In the genomic region with DNA sequence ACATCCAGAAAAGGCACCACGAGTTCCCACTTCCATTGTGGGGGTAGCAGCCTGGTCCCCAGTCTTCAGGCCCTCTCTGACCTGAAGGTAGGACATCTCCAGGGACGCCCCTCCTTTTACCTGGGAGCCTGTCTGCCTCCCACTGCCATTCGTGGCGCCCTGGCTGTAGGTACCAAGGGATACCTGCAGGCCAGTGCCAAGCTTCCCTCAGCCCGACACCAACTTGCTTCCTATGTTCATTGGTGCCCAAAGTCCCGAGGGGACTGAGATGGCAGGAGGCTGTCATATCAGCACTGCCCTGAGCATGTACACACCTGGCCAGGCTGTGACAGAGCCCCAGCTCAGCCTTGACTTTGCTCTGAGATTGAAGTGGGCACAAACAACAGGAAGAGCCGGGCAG, we compare ENCODE assay signal across 19 cellular contexts.
DNase-seq lines count a peak whose midpoint lies in the region; ATAC-seq and TF ChIP-seq lines count a peak whose summit lies in the region.
"Had no signal": no experiment of that assay in that cellular context is flagged by ENCODE, and none has a peak within 500 bp of the region (broad histone marks: within the 10 kb centered on the region; RNA-seq: fewer than 3 reads in every experiment).

No MANE protein-coding gene starts in this region.

- H2AFZ ChIP-seq in neuronal stem cell (ENCODE audit: low read length), result peak overlapping the region; percentile 67

- no peak overlapping the region for H4K91ac ChIP-seq in neuronal stem cell (ENCODE audit: low read depth, low read length, poor library complexity)

- no peaks in the 10 kb centered on the region for H3K27me3 Mint-ChIP-seq in T-helper 2 cell treated with Interferon-gamma antibody and Interleukin-4, amounts not matched to agents 5 μg/mL and 100 μg/mL, for 36 hours (ENCODE audit: low read depth)
- H3K27me3 Mint-ChIP-seq: B cell; CD4-positive, alpha-beta T cell had no signal

- ATAC-seq in Right ventricle myocardium inferior, result no peak
- no peak for ATAC-seq in left cardiac atrium
- no peak for ATAC-seq in GM18498 (IDR thresholded peaks at IDR 0.05; ENCODE audit: unreplicated experiment)
- ATAC-seq: A549; CD8-positive, alpha-beta T cell had no signal

- no peak overlapping the region for H4K8ac ChIP-seq in neuronal stem cell (ENCODE audit: low read depth, low read length)

- H3K4me3 ChIP-seq in neuronal stem cell (ENCODE audit: low read length in 2 of 2) (peak overlapping the region in 1 of 2 donors; percentile 64), spleen (no peak overlapping the region)
- H3K4me3 ChIP-seq: A549; BLaER1 treated with 17β-estradiol and CSF1 and Interleukin-3, amounts not matched to agents 10 nM and 100 nM had no signal

- H2AK5ac ChIP-seq in neuronal stem cell (ENCODE audit: low read depth, low read length), result no peak overlapping the region

- H3K9me3 Mint-ChIP-seq in T-helper 2 cell treated with Interferon-gamma antibody and Interleukin-4, amounts not matched to agents 5 μg/mL and 100 μg/mL, for 36 hours, result peaks cover 35% of the 10 kb centered on the region

- TF ChIP-seq POLR2A in spleen (IDR thresholded peaks at IDR 0.05), result no peak

- H2BK120ac ChIP-seq in neuronal stem cell (ENCODE audit: low read depth, low read length), result no peak overlapping the region

- no peak overlapping the region for H3K4me3 Mint-ChIP-seq in T-helper 2 cell treated with Interferon-gamma antibody and Interleukin-4, amounts not matched to agents 5 μg/mL and 100 μg/mL, for 36 hours
- H3K4me3 Mint-ChIP-seq: B cell; CD4-positive, alpha-beta T cell; CD8-positive, alpha-beta T cell had no signal

- H3K79me1 ChIP-seq in neuronal stem cell (ENCODE audit: low read depth, low read length), result no peaks in the 10 kb centered on the region

- no peak for TF ChIP-seq CTCF in spleen (IDR thresholded peaks at IDR 0.05 in 8 of 11, conservative IDR thresholded peaks at IDR 0.05 in 3 of 11)

- H3K9me3 ChIP-seq in neuronal stem cell (replicated peaks in 1 of 2; ENCODE audit: control insufficient read depth in 2 of 2, insufficient read depth in 1 of 2, low read depth in 1 of 2, low read length in 2 of 2) (no peaks in the 10 kb centered on the region), spleen (peaks cover 0 to 26% (median 2%) of the 10 kb centered on the region in 8 donors)
- H3K9me3 ChIP-seq: A549; BLaER1 treated with 17β-estradiol and CSF1 and Interleukin-3, amounts not matched to agents 10 nM and 100 nM; Caco-2 had no signal

- H3K9ac ChIP-seq in neuronal stem cell (ENCODE audit: low read depth, low read length, poor library complexity), result no peak overlapping the region
- H3K9ac ChIP-seq: BLaER1 treated with 17β-estradiol and CSF1 and Interleukin-3, amounts not matched to agents 10 nM and 100 nM had no signal

- H3K4me2 ChIP-seq in neuronal stem cell (ENCODE audit: insufficient read depth, low read length, poor library complexity, severe bottlenecking), result no peak overlapping the region
- H3K4me2 ChIP-seq: A549; BLaER1 treated with 17β-estradiol and CSF1 and Interleukin-3, amounts not matched to agents 10 nM and 100 nM had no signal

- no peak overlapping the region for H3K14ac ChIP-seq in neuronal stem cell (ENCODE audit: low read length)

- H3K36me3 Mint-ChIP-seq in T-helper 2 cell treated with Interferon-gamma antibody and Interleukin-4, amounts not matched to agents 5 μg/mL and 100 μg/mL, for 36 hours (ENCODE audit: low read depth), result no peaks in the 10 kb centered on the region
- H3K36me3 Mint-ChIP-seq: CD8-positive, alpha-beta T cell had no signal

- H3K27ac Mint-ChIP-seq in T-helper 2 cell treated with Interferon-gamma antibody and Interleukin-4, amounts not matched to agents 5 μg/mL and 100 μg/mL, for 36 hours, result no peak overlapping the region
- H3K27ac Mint-ChIP-seq: B cell; CD4-positive, alpha-beta T cell; CD8-positive, alpha-beta T cell had no signal

- H3K27ac ChIP-seq in neuronal stem cell (replicated peaks; ENCODE audit: low read length) (no peak overlapping the region), spleen (no peak overlapping the region)
- H3K27ac ChIP-seq: 22Rv1; A549; BLaER1 treated with 17β-estradiol and CSF1 and Interleukin-3, amounts not matched to agents 10 nM and 100 nM; C4-2B had no signal

- no peaks in the 10 kb centered on the region for H3K27me3 ChIP-seq in neuronal stem cell (ENCODE audit: control insufficient read depth in 3 of 3, insufficient read depth in 3 of 3, low read depth in 1 of 3, low read length in 3 of 3)
- H3K27me3 ChIP-seq in spleen (replicated peaks in 1 of 7), result no peaks in the 10 kb centered on the region
- H3K27me3 ChIP-seq: BLaER1 treated with 17β-estradiol and CSF1 and Interleukin-3, amounts not matched to agents 10 nM and 100 nM had no signal

- H3K36me3 ChIP-seq in neuronal stem cell (replicated peaks in 1 of 2; ENCODE audit: control insufficient read depth in 2 of 2, insufficient read depth in 2 of 2, low read length in 2 of 2) (no peaks in the 10 kb centered on the region), spleen (no peaks in the 10 kb centered on the region)
- H3K36me3 ChIP-seq: BLaER1 treated with 17β-estradiol and CSF1 and Interleukin-3, amounts not matched to agents 10 nM and 100 nM had no signal

- peak; percentile 48 for DNase-seq in Right ventricle myocardium inferior (ENCODE audit: missing footprints)
- DNase-seq in left cardiac atrium, result no peak
- DNase-seq in neuronal stem cell (ENCODE audit: low spot score), result no peak
- DNase-seq in spleen, result peak; percentile 65
- no peak for DNase-seq in NK-92 (lab: John Stamatoyannopoulos, UW; ENCODE audit: unreplicated experiment)
- no peak for DNase-seq in T-helper 2 cell treated with Interferon-gamma antibody and Interleukin-4, amounts not matched to agents 5 μg/mL and 100 μg/mL, for 36 hours (ENCODE audit: low spot score)
- DNase-seq: AML-193; Calu3; CD4-positive, alpha-beta T cell; CD8-positive, alpha-beta T cell; DMS79 treated with DMSO at 0.1 percent for 48 hours; GF-D8 had no signal

- H3K18ac ChIP-seq in neuronal stem cell (ENCODE audit: low read length), result peak overlapping the region; percentile 15

- H2BK12ac ChIP-seq in neuronal stem cell (ENCODE audit: low read length), result no peak overlapping the region

- H3K23ac ChIP-seq in neuronal stem cell (ENCODE audit: low read depth, low read length, poor library complexity), result no peak overlapping the region

- no CpG with 5 or more reads among the region's 7 CpGs for WGBS in neuronal stem cell (ENCODE audit: extremely low coverage in 2 of 2, insufficient read length in 2 of 2, insufficient replicate concordance in 1 of 2), 2 donors
- 69 to 91% (median 73%) methylated on average over 5 to 7 of the region's 7 CpGs for WGBS in spleen, 5 donors

- H3K4me1 ChIP-seq in neuronal stem cell (ENCODE audit: control insufficient read depth in 2 of 2, insufficient read depth in 1 of 2, low read depth in 1 of 2, low read length in 2 of 2) (peaks cover 2 to 8% of the 10 kb centered on the region in 2 donors), spleen (no peaks in the 10 kb centered on the region)
- H3K4me1 ChIP-seq: A549; BLaER1 treated with 17β-estradiol and CSF1 and Interleukin-3, amounts not matched to agents 10 nM and 100 nM; Caco-2 had no signal

- no peak overlapping the region for H2BK15ac ChIP-seq in neuronal stem cell (ENCODE audit: low read length)

- H2BK5ac ChIP-seq in neuronal stem cell (ENCODE audit: low read length), result no peak overlapping the region

- H3K4ac ChIP-seq in neuronal stem cell (ENCODE audit: low read length), result no peak overlapping the region

- H3K4me1 Mint-ChIP-seq in T-helper 2 cell treated with Interferon-gamma antibody and Interleukin-4, amounts not matched to agents 5 μg/mL and 100 μg/mL, for 36 hours (ENCODE audit: low read depth), result no peaks in the 10 kb centered on the region
- H3K4me1 Mint-ChIP-seq: B cell had no signal

- intact Hi-C loops in Right ventricle myocardium inferior (cut with DNase I), result no loop called here
- intact Hi-C loops in left cardiac atrium (cut with DNase I), result no loop called here
- intact Hi-C loops in spleen (cut with DNase I; ENCODE audit: low total_unique reads), result no loop called here

Comparison
In these comparisons a context has a peak if more than half of its experiments do, and no peak if none do; other contexts are left out.
1. DNase-seq: peak in Right ventricle myocardium inferior (single experiment) and spleen (single experiment); none in left cardiac atrium (single experiment), neuronal stem cell (single experiment), NK-92 (single experiment) and T-helper 2 cell treated with Interferon-gamma antibody and Interleukin-4, amounts not matched to agents 5 μg/mL and 100 μg/mL, for 36 hours (single experiment).